ENCODE assay signal across 19 cellular contexts in genomic region chr14:61296151-61296550, GRCh38. TPM values are rescaled to one million over a fixed set of nuclear protein-coding genes. Genes with fewer than 3 reads are reported as not detected.
A peak's percentile ranks its signal among the peaks of the same experiment; 100 is the strongest.
DNase-seq lines count a peak whose midpoint lies in the region; ATAC-seq lines count a peak whose summit lies in the region.
"Had no signal": no experiment of that assay in that cellular context is flagged by ENCODE, and none has a peak within 500 bp of the region (broad histone marks: within the 10 kb centered on the region; RNA-seq: fewer than 3 reads in every experiment).

No MANE protein-coding gene starts in this region.

- intact Hi-C loops in activated naive CD4-positive, alpha-beta T cell treated with anti-CD3 and anti-CD28 coated beads for 36 hours (cut with micrococcal nuclease): loop anchor here (2.0 to 5.0 kb wide), 2 partner anchors 165 to 466 kb away; partner anchors contain the start of gene SNAPC1

- H3K27ac Mint-ChIP-seq in activated naive CD4-positive, alpha-beta T cell treated with anti-CD3 and anti-CD28 coated beads for 36 hours: no peak overlapping the region
- peak overlapping the region; percentile 56 for H3K27ac Mint-ChIP-seq in activated T-helper 17 cell treated with anti-CD3 and anti-CD28 coated beads, Interleukin-2, amount 50 U/mL, for 72 hours
- H3K27ac Mint-ChIP-seq: CD14-positive monocyte; dendritic cell treated with granulocyte-macrophage colony-stimulating factor and Interleukin-4, amounts not matched to agents 40 ng/mL and 50 ng/mL, for 4 days; H9; memory B cell had no signal

- no peaks in the 10 kb centered on the region for H3K36me3 Mint-ChIP-seq in activated naive CD4-positive, alpha-beta T cell treated with anti-CD3 and anti-CD28 coated beads for 36 hours (ENCODE audit: low read depth)
- H3K36me3 Mint-ChIP-seq in activated T-helper 17 cell treated with anti-CD3 and anti-CD28 coated beads, Interleukin-2, amount 50 U/mL, for 72 hours (ENCODE audit: low read depth): no peaks in the 10 kb centered on the region
- H3K36me3 Mint-ChIP-seq: CD14-positive monocyte, memory B cell had no signal

- H3K4me3 Mint-ChIP-seq in activated naive CD4-positive, alpha-beta T cell treated with anti-CD3 and anti-CD28 coated beads for 36 hours: peak overlapping the region; percentile 36
- H3K4me3 Mint-ChIP-seq in activated T-helper 17 cell treated with anti-CD3 and anti-CD28 coated beads, Interleukin-2, amount 50 U/mL, for 72 hours: peak overlapping the region; percentile 38
- H3K4me3 Mint-ChIP-seq: CD14-positive monocyte; dendritic cell treated with granulocyte-macrophage colony-stimulating factor and Interleukin-4, amounts not matched to agents 40 ng/mL and 50 ng/mL, for 4 days; H9; memory B cell had no signal

- no peaks in the 10 kb centered on the region for H3K27me3 Mint-ChIP-seq in activated naive CD4-positive, alpha-beta T cell treated with anti-CD3 and anti-CD28 coated beads for 36 hours (ENCODE audit: low read depth)
- no peaks in the 10 kb centered on the region for H3K27me3 Mint-ChIP-seq in activated T-helper 17 cell treated with anti-CD3 and anti-CD28 coated beads, Interleukin-2, amount 50 U/mL, for 72 hours
- H3K27me3 Mint-ChIP-seq: dendritic cell treated with granulocyte-macrophage colony-stimulating factor and Interleukin-4, amounts not matched to agents 40 ng/mL and 50 ng/mL, for 4 days had no signal

- H3K4me3 ChIP-seq in Jurkat, Clone E6-1 (ENCODE audit: low read length): no peak overlapping the region
- H3K4me3 ChIP-seq: upper lobe of right lung had no signal

- ATAC-seq in activated T-helper 17 cell treated with anti-CD3 and anti-CD28 coated beads, Interleukin-2, amount 50 U/mL, for 72 hours (replicated peaks): no peak
- peak; percentile 63 for ATAC-seq in stimulated activated naive CD8-positive, alpha-beta T cell treated with anti-CD3 and anti-CD28 coated beads, Interleukin-15, Interleukin-2, amounts not matched to agents 100 U/mL and 50 U/mL, for 24 hours
- no peak for ATAC-seq in HG03045 (IDR thresholded peaks at IDR 0.05; ENCODE audit: unreplicated experiment)
- no peak for ATAC-seq in GM21576 (IDR thresholded peaks at IDR 0.05; ENCODE audit: unreplicated experiment)

- H3K4me1 Mint-ChIP-seq in activated naive CD4-positive, alpha-beta T cell treated with anti-CD3 and anti-CD28 coated beads for 36 hours (ENCODE audit: low read depth): peaks cover 51% of the 10 kb centered on the region
- H3K4me1 Mint-ChIP-seq in activated T-helper 17 cell treated with anti-CD3 and anti-CD28 coated beads, Interleukin-2, amount 50 U/mL, for 72 hours: peaks cover 25% of the 10 kb centered on the region
- H3K4me1 Mint-ChIP-seq: CD14-positive monocyte, memory B cell had no signal

- no peak for DNase-seq in activated naive CD4-positive, alpha-beta T cell treated with anti-CD3 and anti-CD28 coated beads for 36 hours
- DNase-seq in activated naive CD4-positive, alpha-beta T cell treated with Interleukin-2 at 50 U/mL for 16 hours: no peak
- peak; percentile 32 for DNase-seq in Jurkat, Clone E6-1 (ENCODE audit: low read depth, low spot score)
- DNase-seq in stimulated activated naive CD8-positive, alpha-beta T cell treated with anti-CD3 and anti-CD28 coated beads, Interleukin-15, Interleukin-2, amounts not matched to agents 100 U/mL and 50 U/mL, for 24 hours: no peak
- no peak for DNase-seq in NCI-H446 (lab: John Stamatoyannopoulos, UW)
- DNase-seq: activated effector memory CD4-positive, alpha-beta T cell treated with Interleukin-2 at 50 U/mL for 16 hours; H9; MM.1S; occipital lobe; retina; stimulated activated CD4-positive, alpha-beta T cell treated with anti-CD3 and anti-CD28 coated beads, Interleukin-4, amount 100 ng/mL, for 24 hours; upper lobe of right lung had no signal

- no peaks in the 10 kb centered on the region for H3K9me3 Mint-ChIP-seq in activated naive CD4-positive, alpha-beta T cell treated with anti-CD3 and anti-CD28 coated beads for 36 hours
- H3K9me3 Mint-ChIP-seq in activated T-helper 17 cell treated with anti-CD3 and anti-CD28 coated beads, Interleukin-2, amount 50 U/mL, for 72 hours: no peaks in the 10 kb centered on the region
- H3K9me3 Mint-ChIP-seq: CD14-positive monocyte; dendritic cell treated with granulocyte-macrophage colony-stimulating factor and Interleukin-4, amounts not matched to agents 40 ng/mL and 50 ng/mL, for 4 days; H9; memory B cell had no signal

- CTCF ChIA-PET in activated naive CD4-positive, alpha-beta T cell treated with anti-CD3 and anti-CD28 coated beads for 36 hours (lab: Charles Lee): interaction anchor here (0.6 to 2.8 kb wide), 22 partner anchors 9 to 542 kb away, joined by 3 to 13 read pairs (median 3); partner anchors contain the start of gene TMEM30B

RNA-seq across cellular contexts. Expression of gene TMEM30B, which starts 15.0 kb away (rescaled TPM):
- total RNA-seq in activated naive CD4-positive, alpha-beta T cell treated with anti-CD3 and anti-CD28 coated beads for 36 hours: 1 to 10 TPM; 2.8 to 3.0 TPM
- polyA plus RNA-seq in Jurkat, Clone E6-1 (2012; ENCODE audit: insufficient read depth, insufficient read length): not detected
- 1 to 10 TPM in 1 of 2 donors, under 1 TPM in 1; 0.77 to 1.0 TPM for total RNA-seq in activated T-helper 17 cell treated with anti-CD3 and anti-CD28 coated beads, Interleukin-2, amount 50 U/mL, for 72 hours
- total RNA-seq: G401 had no signal
- polyA plus RNA-seq: CD14-positive monocyte had no signal

RNA-seq across cellular contexts. Expression of gene PRKCH, which starts 25.2 kb away (rescaled TPM):
- total RNA-seq in activated naive CD4-positive, alpha-beta T cell treated with anti-CD3 and anti-CD28 coated beads for 36 hours: 100 to 1,000 TPM; 149 to 158 TPM
- 57.4 TPM for polyA plus RNA-seq in Jurkat, Clone E6-1 (2012; ENCODE audit: insufficient read depth, insufficient read length)
- total RNA-seq in activated T-helper 17 cell treated with anti-CD3 and anti-CD28 coated beads, Interleukin-2, amount 50 U/mL, for 72 hours: 100 to 1,000 TPM; 127 to 148 TPM
- total RNA-seq: G401 had no signal
